In the genomic region with DNA sequence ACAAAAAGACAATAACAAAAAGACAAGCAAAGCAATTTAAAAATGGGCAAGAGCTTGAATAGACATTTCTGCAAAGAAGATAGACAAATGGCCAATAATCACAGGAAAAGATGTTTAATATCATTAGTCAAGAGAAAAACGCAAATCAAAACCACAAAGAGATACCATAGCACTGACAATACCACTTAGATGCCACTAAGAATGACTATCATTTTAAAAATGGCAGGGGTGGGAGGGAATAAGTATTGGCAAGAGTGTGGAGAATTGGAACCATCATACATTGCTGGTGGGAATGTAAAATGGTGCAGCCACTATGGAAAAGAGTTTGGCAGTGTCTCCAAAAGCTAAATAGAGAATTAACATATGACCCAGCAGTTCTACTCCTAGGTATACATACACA, we compare ENCODE assay signal across 20 cellular contexts.
A peak's percentile ranks its signal among the peaks of the same experiment; 100 is the strongest.
DNase-seq lines count a peak whose midpoint lies in the region; TF ChIP-seq lines count a peak whose summit lies in the region.
"Had no signal": no experiment of that assay in that cellular context is flagged by ENCODE, and none has a peak within 500 bp of the region (broad histone marks: within the 10 kb centered on the region; RNA-seq: fewer than 3 reads in every experiment).

No MANE protein-coding gene starts in this region.

- no peak for TF ChIP-seq CTCF in foreskin fibroblast (IDR thresholded peaks at IDR 0.05; ENCODE audit: low read depth, low read length)

- in situ Hi-C loops in ACHN (cut with HindIII; ENCODE audit: low pct_ligation_motif_present, low pct_unique_long_range_greater_than_20kb, low sequenced_read_pairs), result no loop called here

- no peak overlapping the region for H3K4me3 ChIP-seq in foreskin fibroblast (ENCODE audit: low read depth in 1 of 2, low read length in 2 of 2)

- DNase-seq in HCEC 1CT (peak; percentile 25), NCI-H226 (peak; percentile 49), foreskin fibroblast (peak; percentile 22 to 65), LoVo (ENCODE audit: low spot score) (no peak), NOMO-1 (lab: John Stamatoyannopoulos, UW; ENCODE audit: unreplicated experiment in 2 of 2) (no peak), DMS 273 (lab: John Stamatoyannopoulos, UW; ENCODE audit: unreplicated experiment) (no peak), ACHN (no peak)
- DNase-seq: AML-193; C1 segment of cervical spinal cord; CD8-positive, alpha-beta T cell; H9; Kasumi-1; NCI-H1092; NCI-H1436; NCI-H2029; NCI-H345; NCI-H524; NCI-H774; NK-92 treated with Interleukin-12 subunit alpha and Interleukin-12 subunit beta, amount 100 ng/mL, for 24 hours; T-cell had no signal

Comparison
In these comparisons a context has a peak if more than half of its experiments do, and no peak if none do; other contexts are left out.
1. DNase-seq: peak in HCEC 1CT (single experiment), NCI-H226 (single experiment) and foreskin fibroblast (2 of 2); none in LoVo (single experiment), NOMO-1 (0 of 2), DMS 273 (single experiment) and ACHN (single experiment).